Comparison of ENCODE assay signal across 1 cellular context in genomic region chr4:138085956-138086355, GRCh38.
TF ChIP-seq lines count a peak whose summit lies in the region.

No MANE protein-coding gene starts in this region.

TF ChIP-seq in endothelial cell of umbilical vein, 7 proteins besides CTCF, POLR2A, EP300 and RAD21:
- TF ChIP-seq JUN (IDR thresholded peaks at IDR 0.05; ENCODE audit: borderline replicate concordance, insufficient read depth, insufficient read length, low read depth) (no peak), EZH2 (IDR thresholded peaks at IDR 0.05; ENCODE audit: borderline replicate concordance, low read depth, low read length, severe bottlenecking) (no peak), POLR2AphosphoS5 (IDR thresholded peaks at IDR 0.05; ENCODE audit: insufficient read depth, low read depth, low read length) (no peak), MAX (IDR thresholded peaks at IDR 0.05; ENCODE audit: insufficient read depth, insufficient read length) (no peak), GATA2 (IDR thresholded peaks at IDR 0.05; ENCODE audit: insufficient read depth, insufficient read length, low read depth, low read length) (no peak), FOS (IDR thresholded peaks at IDR 0.05; ENCODE audit: borderline replicate concordance, insufficient read depth, low read length) (no peak), MYC (IDR thresholded peaks at IDR 0.05; ENCODE audit: low read depth, low read length) (no peak)
